Comparison of ENCODE assay signal across 1 cellular context in the genomic region with DNA sequence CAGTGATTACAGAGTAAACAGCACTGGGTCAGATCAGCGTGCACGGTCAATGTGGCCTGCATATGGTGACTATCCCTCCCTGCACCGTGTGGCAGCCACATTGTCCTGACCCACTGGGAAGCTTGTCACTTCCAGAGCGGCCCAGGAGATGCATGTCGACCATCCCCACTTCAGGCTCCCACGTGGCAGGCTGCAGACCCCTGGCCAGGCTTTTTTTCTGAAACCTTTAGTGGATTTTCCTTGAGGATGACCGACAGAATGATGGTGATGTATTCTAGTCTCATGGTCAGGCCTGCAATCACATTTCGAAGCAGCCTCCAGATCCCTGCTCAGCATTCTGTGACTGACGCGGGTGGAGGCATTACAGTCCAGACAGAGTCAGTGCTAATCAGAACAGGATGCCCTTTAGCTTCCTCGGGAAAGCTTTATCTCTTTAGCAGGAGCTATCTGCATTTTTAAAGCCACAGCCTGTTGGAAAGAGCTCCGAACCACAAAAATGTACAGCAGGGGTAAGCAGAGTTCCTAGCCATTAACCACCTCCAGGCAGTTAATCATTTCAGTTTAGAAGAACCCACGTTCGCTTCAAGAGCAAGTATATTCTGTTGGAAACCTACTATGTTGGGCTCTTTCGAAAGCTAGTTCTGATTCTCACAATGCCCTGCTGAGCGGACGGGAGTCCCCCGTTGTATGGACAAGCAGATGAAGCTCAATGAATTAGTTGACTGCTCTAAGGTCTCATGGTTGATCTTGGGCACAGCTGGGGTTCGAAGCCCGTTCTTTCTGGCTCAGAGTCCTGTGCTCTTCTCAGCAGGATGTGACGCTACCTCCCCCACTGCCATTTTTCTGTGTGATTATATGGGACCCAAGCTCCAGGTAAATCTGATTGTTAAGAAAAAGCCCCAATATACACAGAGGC.
TF ChIP-seq lines count a peak whose summit lies in the region.

No MANE protein-coding gene starts in this region.

TF ChIP-seq in GM23338, 12 proteins besides CTCF, POLR2A, EP300 and RAD21:
- TF ChIP-seq NANOG (IDR thresholded peaks at IDR 0.05; ENCODE audit: borderline replicate concordance) (no peak), EZH2 (IDR thresholded peaks at IDR 0.05; ENCODE audit: low read depth, unreplicated experiment) (no peak), EZH2phosphoT487 (IDR thresholded peaks at IDR 0.05; ENCODE audit: unreplicated experiment) (no peak), ZNF331 (CRISPR knock-in tag; IDR thresholded peaks at IDR 0.05; ENCODE audit: low read depth) (no peak), JUNB (IDR thresholded peaks at IDR 0.05; ENCODE audit: unreplicated experiment) (no peak), ZNF462 (CRISPR knock-in tag; IDR thresholded peaks at IDR 0.05) (no peak), ZNF114 (CRISPR knock-in tag; IDR thresholded peaks at IDR 0.05) (no peak), CREB1 (CRISPR knock-in tag; IDR thresholded peaks at IDR 0.05; ENCODE audit: low read depth) (no peak), STAT1 (IDR thresholded peaks at IDR 0.05; ENCODE audit: unreplicated experiment) (no peak), POLR2AphosphoS5 (IDR thresholded peaks at IDR 0.05; ENCODE audit: low read depth) (no peak)
- TF ChIP-seq, protein P1, sequence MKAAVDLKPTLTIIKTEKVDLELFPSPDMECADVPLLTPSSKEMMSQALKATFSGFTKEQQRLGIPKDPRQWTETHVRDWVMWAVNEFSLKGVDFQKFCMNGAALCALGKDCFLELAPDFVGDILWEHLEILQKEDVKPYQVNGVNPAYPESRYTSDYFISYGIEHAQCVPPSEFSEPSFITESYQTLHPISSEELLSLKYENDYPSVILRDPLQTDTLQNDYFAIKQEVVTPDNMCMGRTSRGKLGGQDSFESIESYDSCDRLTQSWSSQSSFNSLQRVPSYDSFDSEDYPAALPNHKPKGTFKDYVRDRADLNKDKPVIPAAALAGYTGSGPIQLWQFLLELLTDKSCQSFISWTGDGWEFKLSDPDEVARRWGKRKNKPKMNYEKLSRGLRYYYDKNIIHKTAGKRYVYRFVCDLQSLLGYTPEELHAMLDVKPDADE (IDR thresholded peaks at IDR 0.05): no peak
- TF ChIP-seq, protein P2, sequence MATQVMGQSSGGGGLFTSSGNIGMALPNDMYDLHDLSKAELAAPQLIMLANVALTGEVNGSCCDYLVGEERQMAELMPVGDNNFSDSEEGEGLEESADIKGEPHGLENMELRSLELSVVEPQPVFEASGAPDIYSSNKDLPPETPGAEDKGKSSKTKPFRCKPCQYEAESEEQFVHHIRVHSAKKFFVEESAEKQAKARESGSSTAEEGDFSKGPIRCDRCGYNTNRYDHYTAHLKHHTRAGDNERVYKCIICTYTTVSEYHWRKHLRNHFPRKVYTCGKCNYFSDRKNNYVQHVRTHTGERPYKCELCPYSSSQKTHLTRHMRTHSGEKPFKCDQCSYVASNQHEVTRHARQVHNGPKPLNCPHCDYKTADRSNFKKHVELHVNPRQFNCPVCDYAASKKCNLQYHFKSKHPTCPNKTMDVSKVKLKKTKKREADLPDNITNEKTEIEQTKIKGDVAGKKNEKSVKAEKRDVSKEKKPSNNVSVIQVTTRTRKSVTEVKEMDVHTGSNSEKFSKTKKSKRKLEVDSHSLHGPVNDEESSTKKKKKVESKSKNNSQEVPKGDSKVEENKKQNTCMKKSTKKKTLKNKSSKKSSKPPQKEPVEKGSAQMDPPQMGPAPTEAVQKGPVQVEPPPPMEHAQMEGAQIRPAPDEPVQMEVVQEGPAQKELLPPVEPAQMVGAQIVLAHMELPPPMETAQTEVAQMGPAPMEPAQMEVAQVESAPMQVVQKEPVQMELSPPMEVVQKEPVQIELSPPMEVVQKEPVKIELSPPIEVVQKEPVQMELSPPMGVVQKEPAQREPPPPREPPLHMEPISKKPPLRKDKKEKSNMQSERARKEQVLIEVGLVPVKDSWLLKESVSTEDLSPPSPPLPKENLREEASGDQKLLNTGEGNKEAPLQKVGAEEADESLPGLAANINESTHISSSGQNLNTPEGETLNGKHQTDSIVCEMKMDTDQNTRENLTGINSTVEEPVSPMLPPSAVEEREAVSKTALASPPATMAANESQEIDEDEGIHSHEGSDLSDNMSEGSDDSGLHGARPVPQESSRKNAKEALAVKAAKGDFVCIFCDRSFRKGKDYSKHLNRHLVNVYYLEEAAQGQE (IDR thresholded peaks at IDR 0.05; ENCODE audit: unreplicated experiment): no peak
